Comparison of ENCODE assay signal across 25 cellular contexts in the genomic region with DNA sequence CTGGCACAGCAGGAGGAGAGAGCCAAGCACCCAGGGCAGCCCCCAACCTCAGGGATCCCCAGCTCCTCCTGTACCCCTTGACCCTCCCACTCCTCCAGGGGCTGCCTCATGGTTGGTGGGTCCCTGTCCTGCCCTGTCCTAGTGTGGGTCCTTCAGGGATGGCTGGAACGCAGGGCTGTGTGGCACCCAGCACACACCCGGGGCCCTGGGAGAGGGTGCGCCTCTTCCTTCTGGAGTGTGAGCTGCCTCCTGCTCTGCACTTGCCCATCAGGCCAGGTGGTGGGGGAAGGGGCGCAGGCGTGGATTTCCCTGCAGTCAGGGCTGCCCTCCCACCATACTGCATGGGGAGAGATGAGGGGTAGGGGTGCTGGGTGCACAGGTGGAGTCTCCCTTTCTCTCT. TPM values are rescaled to one million over a fixed set of nuclear protein-coding genes. Genes with fewer than 3 reads are reported as not detected.
"Had no signal": no experiment of that assay in that cellular context is flagged by ENCODE, and none has a peak within 500 bp of the region (broad histone marks: within the 10 kb centered on the region; RNA-seq: fewer than 3 reads in every experiment).

No MANE protein-coding gene starts in this region.

- H3K79me2 ChIP-seq: parathyroid adenoma had no signal

- H3K4me1 ChIP-seq: ascending aorta, breast epithelium, gastrocnemius medialis, parathyroid adenoma, stomach had no signal

- DNase-seq: activated CD4-positive, alpha-beta T cell treated with anti-CD3 and anti-CD28 coated beads, Interleukin-2, amount 50 U/mL, for 4 hours; activated CD4-positive, CD25-positive, alpha-beta regulatory T cell treated with anti-CD3 and anti-CD28 coated beads, Interleukin-2, amount 50 U/mL, for 72 hours; activated CD8-positive, alpha-beta memory T cell treated with anti-CD3 and anti-CD28 coated beads, Interleukin-2, amount 10 ng/mL, durations not matched to agents 7 days and 5 days; activated naive CD4-positive, alpha-beta T cell treated with anti-CD3 and anti-CD28 coated beads, Interleukin-2, amount 10 ng/mL, durations not matched to agents 7 days and 5 days; activated T-cell treated with anti-CD3 and anti-CD28 coated beads, Interleukin-2, amount 50 U/mL, for 24 hours; dermis blood vessel endothelial cell; effector memory CD8-positive, alpha-beta T cell; gastrocnemius medialis; heart left ventricle; left colon; naive B cell; stimulated activated CD4-positive, alpha-beta T cell treated with anti-CD3 and anti-CD28 coated beads, Interleukin-15, amount 100 ng/mL, for 24 hours; stimulated activated CD4-positive, alpha-beta T cell treated with anti-CD3 and anti-CD28 coated beads, Interleukin-4, amount 100 ng/mL, for 24 hours; stomach had no signal

- H3K9ac ChIP-seq: parathyroid adenoma had no signal

- H2AFZ ChIP-seq: parathyroid adenoma had no signal

- H3K36me3 ChIP-seq: ascending aorta, breast epithelium, gastrocnemius medialis, heart left ventricle, stomach, thoracic aorta had no signal

- H3K4me3 ChIP-seq: ascending aorta, breast epithelium, gastrocnemius medialis, heart left ventricle, lung, stomach, thoracic aorta had no signal

- H3K27ac ChIP-seq: ascending aorta, epithelial cell of prostate, gastrocnemius medialis, heart left ventricle, parathyroid adenoma, stomach, thoracic aorta had no signal

- H3K27me3 ChIP-seq: ascending aorta, breast epithelium had no signal

- ATAC-seq: activated CD8-positive, alpha-beta memory T cell treated with anti-CD3 and anti-CD28 coated beads, Interleukin-2, amount 10 ng/mL, durations not matched to agents 7 days and 5 days; effector memory CD8-positive, alpha-beta T cell; gastrocnemius medialis; left colon had no signal

RNA-seq across cellular contexts. Expression of gene TNP2, which starts 55.8 kb away (rescaled TPM):
- total RNA-seq: activated CD8-positive, alpha-beta memory T cell treated with anti-CD3 and anti-CD28 coated beads, Interleukin-2, amount 10 ng/mL, durations not matched to agents 7 days and 5 days; ascending aorta; breast epithelium; cerebellum; dermis blood vessel endothelial cell; gastrocnemius medialis; heart left ventricle; left colon; lung; renal cortical epithelial cell; skeletal muscle tissue; stomach; T-helper 1 cell treated with Interleukin-12 subunit alpha and Interleukin-12 subunit beta and Interleukin-4 antibody, amounts not matched to agents 30 ng/mL and 1 ng/mL, for 36 hours; thoracic aorta; ureter had no signal
- polyA plus RNA-seq: heart left ventricle, lung, stomach had no signal
